ENCODE assay signal across 12 cellular contexts in genomic region chr22:45336971-45337431, GRCh38. TPM values are rescaled to one million over a fixed set of nuclear protein-coding genes. Genes with fewer than 3 reads are reported as not detected.
A peak's percentile ranks its signal among the peaks of the same experiment; 100 is the strongest.
DNase-seq lines count a peak whose midpoint lies in the region; ATAC-seq and TF ChIP-seq lines count a peak whose summit lies in the region.
"Had no signal": no experiment of that assay in that cellular context is flagged by ENCODE, and none has a peak within 500 bp of the region (broad histone marks: within the 10 kb centered on the region; RNA-seq: fewer than 3 reads in every experiment).

No MANE protein-coding gene starts in this region.

- TF ChIP-seq CTCF in lower leg skin (IDR thresholded peaks at IDR 0.05): no peak

- TF ChIP-seq POLR2A in lower leg skin (IDR thresholded peaks at IDR 0.05): no peak

- no peak overlapping the region for H3K27ac ChIP-seq in substantia nigra (ENCODE audit: low read depth, low read length, poor library complexity, severe bottlenecking)
- H3K27ac ChIP-seq: 22Rv1, PC-9 had no signal

- 19 to 39% methylated on average over 18 of the region's 18 CpGs for WGBS in lower leg skin, 2 donors

- ATAC-seq in GM21528 (IDR thresholded peaks at IDR 0.05; ENCODE audit: low FRiP score, unreplicated experiment): no peak

- no peak overlapping the region for H3K4me3 ChIP-seq in lower leg skin (ENCODE audit: low read depth, poor library complexity, severe bottlenecking)
- H3K4me3 ChIP-seq: PC-9 had no signal

- intact Hi-C loops in lower leg skin (cut with DNase I; ENCODE audit: low total_unique reads): no loop called here

- DNase-seq in DMS 273 (lab: John Stamatoyannopoulos, UW; ENCODE audit: unreplicated experiment): peak; percentile 18
- no peak for DNase-seq in DMS 273 treated with DMSO at 0.1 percent for 48 hours (lab: John Stamatoyannopoulos, UW)
- peak; percentile 26 for DNase-seq in cerebellar cortex (ENCODE audit: low spot score)
- DNase-seq in lower leg skin (ENCODE audit: low spot score in 2 of 2): peak; percentile 74 to 94
- peak in 36 of 49 donors; percentile 7 to 78 (median 38) for DNase-seq in substantia nigra (lab: John Stamatoyannopoulos, UW)
- no peak for DNase-seq in stimulated activated CD4-positive, alpha-beta T cell treated with anti-CD3 and anti-CD28 coated beads, Interleukin-2, amount 100 ng/mL, for 48 hours
- DNase-seq in DMS79 treated with DMSO at 0.1 percent for 48 hours (lab: John Stamatoyannopoulos, UW): no peak
- DNase-seq: PC-9 had no signal

RNA-seq across cellular contexts. Expression of gene FAM118A, which starts 27.3 kb away (rescaled TPM):
- total RNA-seq in lower leg skin: 10 to 100 TPM; 11.9 to 40.7 (median 25.0) TPM

RNA-seq across cellular contexts. Expression of gene UPK3A, which starts 52.3 kb away (rescaled TPM):
- under 1 TPM in 1 of 4 donors, not detected in 3; 0.49 TPM for total RNA-seq in lower leg skin
- total RNA-seq: activated T-helper 1 cell treated with anti-CD3 and anti-CD28 coated beads, Interleukin-12 subunit alpha, Interleukin-12 subunit beta, Interleukin-2, Interleukin-4 antibody, amounts not matched to agents 30 ng/mL and 10 ng/mL and 1 ng/mL, durations not matched to agents 14 hours and 24 hours and 36 hours; frontal cortex had no signal

Comparison
In these comparisons a context has a peak if more than half of its experiments do, and no peak if none do; other contexts are left out.
1. DNase-seq: peak in DMS 273 (single experiment), cerebellar cortex (single experiment), lower leg skin (2 of 2) and substantia nigra (36 of 49); none in DMS 273 treated with DMSO at 0.1 percent for 48 hours (single experiment), stimulated activated CD4-positive, alpha-beta T cell treated with anti-CD3 and anti-CD28 coated beads, Interleukin-2, amount 100 ng/mL, for 48 hours (0 of 2) and DMS79 treated with DMSO at 0.1 percent for 48 hours (single experiment).